ENCODE assay signal across 32 cellular contexts in the genomic region with DNA sequence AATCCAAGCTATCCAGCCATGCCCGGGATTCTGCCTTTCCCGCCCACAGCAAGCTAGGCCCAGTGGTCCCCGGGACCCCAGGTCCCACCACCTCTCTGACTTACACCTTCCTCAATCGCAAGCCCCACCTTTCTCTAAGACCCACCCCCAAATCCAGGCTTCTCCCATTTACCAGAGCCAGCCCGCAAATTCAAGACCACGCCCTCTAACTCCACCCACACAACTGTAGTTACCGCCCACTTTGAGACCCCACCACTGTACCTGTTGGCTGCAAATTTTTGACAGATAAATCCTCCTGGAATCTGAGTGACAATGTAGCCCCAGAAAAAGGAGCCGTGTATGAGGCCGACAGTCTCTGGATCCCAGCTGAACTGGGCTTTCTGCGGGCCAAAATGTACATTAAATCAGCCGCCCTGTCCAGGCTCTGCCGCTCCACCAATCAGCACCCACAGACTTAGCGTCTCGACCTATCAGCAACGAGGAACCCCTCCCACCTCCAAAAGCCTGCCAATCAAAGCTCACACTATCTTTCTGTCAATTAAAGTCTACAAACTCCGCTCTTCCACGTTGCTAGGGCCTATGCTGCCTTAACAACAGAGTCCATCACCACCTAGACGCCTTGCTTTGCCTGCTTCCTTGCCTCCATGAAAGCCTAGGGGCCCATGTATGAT. TPM values are rescaled to one million over a fixed set of nuclear protein-coding genes. Genes with fewer than 3 reads are reported as not detected.
DNase-seq lines count a peak whose midpoint lies in the region; TF ChIP-seq lines count a peak whose summit lies in the region.
"Had no signal": no experiment of that assay in that cellular context is flagged by ENCODE, and none has a peak within 500 bp of the region (broad histone marks: within the 10 kb centered on the region; RNA-seq: fewer than 3 reads in every experiment).

No MANE protein-coding gene starts in this region.

- H3K27ac Mint-ChIP-seq in brain: peak overlapping the region in 1 of 5 experiments; percentile 100
- peak overlapping the region; percentile 23 for H3K27ac Mint-ChIP-seq in neural progenitor cell
- H3K27ac Mint-ChIP-seq in endodermal cell: no peak overlapping the region
- H3K27ac Mint-ChIP-seq: activated CD4-positive, alpha-beta memory T cell treated with anti-CD3 and anti-CD28 coated beads, Interleukin-2, amount 10 ng/mL, durations not matched to agents 7 days and 5 days; activated naive CD4-positive, alpha-beta T cell treated with anti-CD3 and anti-CD28 coated beads, Interleukin-2, amount 50 U/mL, for 72 hours; activated T-helper 17 cell treated with anti-CD3 and anti-CD28 coated beads, Interleukin-2, amount 50 U/mL, for 72 hours; CD8-positive, alpha-beta T cell; dendritic cell treated with granulocyte-macrophage colony-stimulating factor and Interleukin-4, amounts not matched to agents 40 ng/mL and 50 ng/mL, for 4 days had no signal

- peaks cover 96% of the 10 kb centered on the region for H3K27me3 ChIP-seq in neural progenitor cell
- H3K27me3 ChIP-seq in endodermal cell (ENCODE audit: control insufficient read depth, insufficient read depth, low read length, poor library complexity, severe bottlenecking): peaks cover 100% of the 10 kb centered on the region

- H3F3A ChIP-seq in neural progenitor cell (ENCODE audit: low read depth): peaks cover 43% of the 10 kb centered on the region

- H3K4me2 ChIP-seq in neural progenitor cell: no peak overlapping the region
- H3K4me2 ChIP-seq: KMS-11 had no signal

- H3K36me3 ChIP-seq in neural progenitor cell: no peaks in the 10 kb centered on the region
- H3K36me3 ChIP-seq in endodermal cell (ENCODE audit: control insufficient read depth, insufficient read depth, low read length): no peaks in the 10 kb centered on the region
- H3K36me3 ChIP-seq: gastroesophageal sphincter, HAP-1, left lung, Peyer's patch, SJCRH30, tibial artery had no signal

- TF ChIP-seq CTCF in brain (conservative IDR thresholded peaks at IDR 0.05): no peak
- no peak for TF ChIP-seq CTCF in neural progenitor cell (IDR thresholded peaks at IDR 0.05)
- no peak for TF ChIP-seq CTCF in endodermal cell (conservative IDR thresholded peaks at IDR 0.05)

- no peak overlapping the region for H2AFZ ChIP-seq in neural progenitor cell (replicated peaks)

- H3K27ac ChIP-seq in neural progenitor cell (no peak overlapping the region), endodermal cell (ENCODE audit: low read depth, low read length) (no peak overlapping the region)
- H3K27ac ChIP-seq: gastroesophageal sphincter, KMS-11, left lung, Peyer's patch, SJCRH30, tibial artery had no signal

- no peaks in the 10 kb centered on the region for H4K20me1 ChIP-seq in neural progenitor cell (ENCODE audit: low read depth)

- H3K36me3 Mint-ChIP-seq in brain (peaks cover 24% of the 10 kb centered on the region), neural progenitor cell (peaks cover 2% of the 10 kb centered on the region), endodermal cell (ENCODE audit: low read depth) (peaks cover 4% of the 10 kb centered on the region)
- H3K36me3 Mint-ChIP-seq: CD8-positive, alpha-beta T cell had no signal

- H3K4me1 Mint-ChIP-seq in brain (peaks cover 18% of the 10 kb centered on the region), neural progenitor cell (peaks cover 19% of the 10 kb centered on the region), endodermal cell (no peaks in the 10 kb centered on the region)

- peaks cover 0 to 27% (median 3%) of the 10 kb centered on the region in 5 experiments for H3K9me3 Mint-ChIP-seq in brain
- peaks cover 9% of the 10 kb centered on the region for H3K9me3 Mint-ChIP-seq in neural progenitor cell
- H3K9me3 Mint-ChIP-seq in endodermal cell: peaks cover 19% of the 10 kb centered on the region
- H3K9me3 Mint-ChIP-seq: activated CD4-positive, alpha-beta memory T cell treated with anti-CD3 and anti-CD28 coated beads, Interleukin-2, amount 10 ng/mL, durations not matched to agents 7 days and 5 days; activated naive CD4-positive, alpha-beta T cell treated with anti-CD3 and anti-CD28 coated beads, Interleukin-2, amount 50 U/mL, for 72 hours; activated T-helper 17 cell treated with anti-CD3 and anti-CD28 coated beads, Interleukin-2, amount 50 U/mL, for 72 hours; CD8-positive, alpha-beta T cell; dendritic cell treated with granulocyte-macrophage colony-stimulating factor and Interleukin-4, amounts not matched to agents 40 ng/mL and 50 ng/mL, for 4 days had no signal

- H3K4me3 ChIP-seq in neural progenitor cell (no peak overlapping the region), endodermal cell (ENCODE audit: low read length) (no peak overlapping the region)
- H3K4me3 ChIP-seq: gastroesophageal sphincter, HAP-1, left lung, Peyer's patch, SJCRH30, tibial artery had no signal

- 88 to 90% methylated on average over 18 of the region's 18 CpGs for WGBS in endodermal cell (ENCODE audit: insufficient coverage in 1 of 2, insufficient read length in 1 of 2), 2 experiments

- H3K4me1 ChIP-seq in neural progenitor cell: peaks cover 12% of the 10 kb centered on the region
- no peaks in the 10 kb centered on the region for H3K4me1 ChIP-seq in endodermal cell (ENCODE audit: control insufficient read depth, insufficient read depth, low read length)
- H3K4me1 ChIP-seq: HAP-1, Peyer's patch, SJCRH30 had no signal

- H3K4me3 Mint-ChIP-seq in brain (peak overlapping the region in 3 of 5 experiments; percentile 3 to 90 (median 89)), neural progenitor cell (peak overlapping the region; percentile 60), endodermal cell (no peak overlapping the region)
- H3K4me3 Mint-ChIP-seq: activated CD4-positive, alpha-beta memory T cell treated with anti-CD3 and anti-CD28 coated beads, Interleukin-2, amount 10 ng/mL, durations not matched to agents 7 days and 5 days; activated T-helper 17 cell treated with anti-CD3 and anti-CD28 coated beads, Interleukin-2, amount 50 U/mL, for 72 hours; CD8-positive, alpha-beta T cell; dendritic cell treated with granulocyte-macrophage colony-stimulating factor and Interleukin-4, amounts not matched to agents 40 ng/mL and 50 ng/mL, for 4 days had no signal

- H3K9me3 ChIP-seq in neural progenitor cell (ENCODE audit: low read depth) (no peaks in the 10 kb centered on the region), endodermal cell (ENCODE audit: control insufficient read depth, low read length) (no peaks in the 10 kb centered on the region)
- H3K9me3 ChIP-seq: gastroesophageal sphincter, HAP-1, left lung, SJCRH30, tibial artery had no signal

- H3K27me3 Mint-ChIP-seq in brain (peaks cover 100% of the 10 kb centered on the region), neural progenitor cell (ENCODE audit: insufficient read depth, low read depth) (peaks cover 74% of the 10 kb centered on the region), endodermal cell (ENCODE audit: insufficient read depth) (peaks cover 99% of the 10 kb centered on the region)

- peak; percentile 23 for DNase-seq in NCI-H146 (lab: John Stamatoyannopoulos, UW)
- DNase-seq in NCI-H146 treated with DMSO at 0.1 percent for 48 hours (lab: John Stamatoyannopoulos, UW; ENCODE audit: unreplicated experiment): no peak
- peak; percentile 58 for DNase-seq in NAMALWA (ENCODE audit: low spot score)
- DNase-seq in neural progenitor cell (ENCODE audit: low spot score): no peak
- no peak for DNase-seq in activated CD8-positive, alpha-beta memory T cell treated with anti-CD3 and anti-CD28 coated beads, Interleukin-2, amount 50 U/mL, for 4 hours
- no peak for DNase-seq in endodermal cell
- DNase-seq in activated CD4-positive, CD25-positive, alpha-beta regulatory T cell (lab: John Stamatoyannopoulos, UW): no peak
- DNase-seq: activated CD4-positive, alpha-beta memory T cell treated with anti-CD3 and anti-CD28 coated beads, Interleukin-2, amount 10 ng/mL, durations not matched to agents 7 days and 5 days; activated CD4-positive, alpha-beta T cell treated with anti-CD3 and anti-CD28 coated beads for 1 hour; AML-193; CD8-positive, alpha-beta T cell; mesenchymal stem cell; NCI-H1436; Peyer's patch; SJCRH30; stimulated activated naive CD8-positive, alpha-beta T cell treated with anti-CD3 and anti-CD28 coated beads, Interleukin-15, Interleukin-2, amounts not matched to agents 100 U/mL and 50 U/mL, for 24 hours; tibial artery had no signal

- no peaks in the 10 kb centered on the region for H3K79me2 ChIP-seq in neural progenitor cell (ENCODE audit: low read depth)

- no peak overlapping the region for H3K9ac ChIP-seq in neural progenitor cell
- no peak overlapping the region for H3K9ac ChIP-seq in endodermal cell (ENCODE audit: extremely low read depth, low read length, poor library complexity, severe bottlenecking)
- H3K9ac ChIP-seq: KMS-11 had no signal

RNA-seq across cellular contexts. Expression of a gene that starts 6.3 kb away (rescaled TPM):
- 132 TPM for polyA plus RNA-seq in brain (ENCODE audit: insufficient read depth, low read depth, low replicate concordance)
- total RNA-seq in neural progenitor cell (ENCODE audit: low replicate concordance) (1.4 TPM in 2 replicates), endodermal cell (under 1 TPM; 0.22 to 0.33 TPM)
- polyA plus RNA-seq in endodermal cell (2013, experiment 1 of 2): 1.00 TPM
- polyA plus RNA-seq in endodermal cell (2013, experiment 2 of 2): 1.1 TPM
- total RNA-seq: A172, NCI-H460, pulmonary artery endothelial cell had no signal

RNA-seq across cellular contexts. Expression of a gene that starts 9.9 kb away (rescaled TPM):
- 0.97 TPM for polyA plus RNA-seq in brain (ENCODE audit: insufficient read depth, low read depth, low replicate concordance)
- total RNA-seq in neural progenitor cell (ENCODE audit: low replicate concordance): 0.09 TPM in 1 of 2 replicates, not detected in the other
- under 1 TPM in 1 of 2 donors, not detected in 1; 0.18 TPM for total RNA-seq in endodermal cell
- polyA plus RNA-seq in endodermal cell (2013, experiment 1 of 2): 0.53 TPM
- 0.41 TPM for polyA plus RNA-seq in endodermal cell (2013, experiment 2 of 2)
- total RNA-seq: A172; activated CD4-positive, alpha-beta memory T cell treated with anti-CD3 and anti-CD28 coated beads, Interleukin-2, amount 10 ng/mL, durations not matched to agents 7 days and 5 days; activated naive CD4-positive, alpha-beta T cell treated with anti-CD3 and anti-CD28 coated beads, Interleukin-2, amount 50 U/mL, for 72 hours; activated T-helper 17 cell treated with anti-CD3 and anti-CD28 coated beads, Interleukin-2, amount 50 U/mL, for 72 hours; cardiac septum; CD8-positive, alpha-beta T cell; gastroesophageal sphincter; HT1080; left lung; myocyte; NCI-H460; Peyer's patch; pulmonary artery endothelial cell; SJCRH30; T-helper 1 cell treated with Interleukin-12 subunit alpha and Interleukin-12 subunit beta and Interleukin-4 antibody, amounts not matched to agents 30 ng/mL and 1 ng/mL, for 36 hours had no signal

RNA-seq across cellular contexts. Expression of a gene that starts 11.8 kb away (rescaled TPM):
- polyA plus RNA-seq in brain (ENCODE audit: insufficient read depth, low read depth, low replicate concordance): not detected
- total RNA-seq in neural progenitor cell (ENCODE audit: low replicate concordance) (not detected in 2 replicates), endodermal cell (not detected)
- polyA plus RNA-seq in endodermal cell (2013, experiment 1 of 2): 0.64 TPM
- polyA plus RNA-seq in endodermal cell (2013, experiment 2 of 2): 0.79 TPM
- total RNA-seq: A172; activated CD4-positive, alpha-beta memory T cell treated with anti-CD3 and anti-CD28 coated beads, Interleukin-2, amount 10 ng/mL, durations not matched to agents 7 days and 5 days; activated naive CD4-positive, alpha-beta T cell treated with anti-CD3 and anti-CD28 coated beads, Interleukin-2, amount 50 U/mL, for 72 hours; activated T-helper 17 cell treated with anti-CD3 and anti-CD28 coated beads, Interleukin-2, amount 50 U/mL, for 72 hours; cardiac septum; CD8-positive, alpha-beta T cell; gastroesophageal sphincter; HT1080; left lung; myocyte; NCI-H460; Peyer's patch; pulmonary artery endothelial cell; SJCRH30; T-helper 1 cell treated with Interleukin-12 subunit alpha and Interleukin-12 subunit beta and Interleukin-4 antibody, amounts not matched to agents 30 ng/mL and 1 ng/mL, for 36 hours had no signal

RNA-seq across cellular contexts. Expression of a gene that starts 16.6 kb away (rescaled TPM):
- polyA plus RNA-seq in brain (ENCODE audit: insufficient read depth, low read depth, low replicate concordance): 93.6 TPM
- 133 and 168 TPM in 2 replicates for total RNA-seq in neural progenitor cell (ENCODE audit: low replicate concordance)
- total RNA-seq in endodermal cell: 100 to 1,000 TPM; 128 to 133 TPM
- 100 TPM for polyA plus RNA-seq in endodermal cell (2013, experiment 1 of 2)
- polyA plus RNA-seq in endodermal cell (2013, experiment 2 of 2): 90.8 TPM

RNA-seq across cellular contexts. Expression of a gene that starts 18.0 kb away (rescaled TPM):
- polyA plus RNA-seq in brain (ENCODE audit: insufficient read depth, low read depth, low replicate concordance): 17.3 TPM
- total RNA-seq in neural progenitor cell (ENCODE audit: low replicate concordance) (14.7 and 77.6 TPM in 2 replicates), endodermal cell (10 to 100 TPM; 52.8 to 57.1 TPM)
- polyA plus RNA-seq in endodermal cell (2013, experiment 1 of 2): 27.4 TPM
- 32.6 TPM for polyA plus RNA-seq in endodermal cell (2013, experiment 2 of 2)

Comparison
In these comparisons a context has a peak if more than half of its experiments do, and no peak if none do; other contexts are left out.
1. DNase-seq: peak in NCI-H146 (single experiment) and NAMALWA (single experiment); none in NCI-H146 treated with DMSO at 0.1 percent for 48 hours (single experiment), neural progenitor cell (single experiment), activated CD8-positive, alpha-beta memory T cell treated with anti-CD3 and anti-CD28 coated beads, Interleukin-2, amount 50 U/mL, for 4 hours (single experiment), endodermal cell (single experiment) and activated CD4-positive, CD25-positive, alpha-beta regulatory T cell (0 of 4).